ENCODE assay signal across 32 cellular contexts in genomic region chr5:76744632-76745031, GRCh38.
"Had no signal": no experiment of that assay in that cellular context is flagged by ENCODE, and none has a peak within 500 bp of the region (broad histone marks: within the 10 kb centered on the region; RNA-seq: fewer than 3 reads in every experiment).

No MANE protein-coding gene starts in this region.

- H3K27me3 Mint-ChIP-seq: dendritic cell treated with granulocyte-macrophage colony-stimulating factor and Interleukin-4, amounts not matched to agents 40 ng/mL and 50 ng/mL, for 4 days had no signal

- H3K36me3 ChIP-seq: adrenal gland, WERI-Rb-1 had no signal

- H3K4me1 ChIP-seq: adrenal gland, body of pancreas had no signal

- H3K4me3 Mint-ChIP-seq: activated B cell treated with CpG ODN at 0.5 μM for 24 hours; activated CD4-positive, alpha-beta memory T cell treated with anti-CD3 and anti-CD28 coated beads for 36 hours; activated CD8-positive, alpha-beta T cell treated with anti-CD3 and anti-CD28 coated beads, Interleukin-2, amount 10 ng/mL, durations not matched to agents 7 days and 5 days; activated naive CD4-positive, alpha-beta T cell treated with anti-CD3 and anti-CD28 coated beads, Interleukin-2, amount 50 U/mL, for 24 hours; activated naive CD8-positive, alpha-beta T cell treated with anti-CD3 and anti-CD28 coated beads for 36 hours; activated naive CD8-positive, alpha-beta T cell treated with anti-CD3 and anti-CD28 coated beads, Interleukin-2, amount 50 U/mL, for 24 hours; activated T-cell treated with anti-CD3 and anti-CD28 coated beads, Interleukin-2, amount 50 U/mL, for 4 hours; activated T-helper 17 cell treated with anti-CD3 and anti-CD28 coated beads, Interleukin-2, amount 50 U/mL, for 72 hours; dendritic cell treated with granulocyte-macrophage colony-stimulating factor and Interleukin-4, amounts not matched to agents 40 ng/mL and 50 ng/mL, for 4 days; endodermal cell; T-cell; T-helper 1 cell treated with Interleukin-12 subunit alpha and Interleukin-12 subunit beta and Interleukin-4 antibody, amounts not matched to agents 30 μg/mL and 1 μg/mL, for 36 hours had no signal

- H3K27ac ChIP-seq: adrenal gland, body of pancreas, coronary artery, dorsolateral prefrontal cortex, WERI-Rb-1 had no signal

- H3K27me3 ChIP-seq: adrenal gland, body of pancreas had no signal

- ATAC-seq: activated CD4-positive, CD25-positive, alpha-beta regulatory T cell treated with anti-CD3 and anti-CD28 coated beads, Interleukin-2, amount 50 U/mL, for 24 hours; activated CD8-positive, alpha-beta T cell treated with anti-CD3 and anti-CD28 coated beads, Interleukin-2, amount 10 ng/mL, durations not matched to agents 7 days and 5 days; activated naive CD8-positive, alpha-beta T cell treated with anti-CD3 and anti-CD28 coated beads, Interleukin-2, amount 50 U/mL, for 24 hours; activated T-cell treated with anti-CD3 and anti-CD28 coated beads, Interleukin-2, amount 50 U/mL, for 4 hours; activated T-helper 17 cell treated with anti-CD3 and anti-CD28 coated beads, Interleukin-2, amount 50 U/mL, for 72 hours; esophagus mucosa; T-cell had no signal

- H3K36me3 Mint-ChIP-seq: activated CD4-positive, alpha-beta memory T cell treated with anti-CD3 and anti-CD28 coated beads for 36 hours; activated naive CD4-positive, alpha-beta T cell treated with anti-CD3 and anti-CD28 coated beads, Interleukin-2, amount 50 U/mL, for 24 hours; activated naive CD8-positive, alpha-beta T cell treated with anti-CD3 and anti-CD28 coated beads for 36 hours; T-cell had no signal

- H3K27ac Mint-ChIP-seq: activated B cell treated with CpG ODN at 0.5 μM for 24 hours; activated CD4-positive, alpha-beta memory T cell treated with anti-CD3 and anti-CD28 coated beads for 36 hours; activated CD8-positive, alpha-beta T cell treated with anti-CD3 and anti-CD28 coated beads, Interleukin-2, amount 10 ng/mL, durations not matched to agents 7 days and 5 days; activated naive CD4-positive, alpha-beta T cell treated with anti-CD3 and anti-CD28 coated beads, Interleukin-2, amount 50 U/mL, for 24 hours; activated naive CD8-positive, alpha-beta T cell treated with anti-CD3 and anti-CD28 coated beads for 36 hours; activated naive CD8-positive, alpha-beta T cell treated with anti-CD3 and anti-CD28 coated beads, Interleukin-2, amount 50 U/mL, for 24 hours; activated T-helper 17 cell treated with anti-CD3 and anti-CD28 coated beads, Interleukin-2, amount 50 U/mL, for 72 hours; dendritic cell treated with granulocyte-macrophage colony-stimulating factor and Interleukin-4, amounts not matched to agents 40 ng/mL and 50 ng/mL, for 4 days; endodermal cell; T-cell; T-helper 1 cell treated with Interleukin-12 subunit alpha and Interleukin-12 subunit beta and Interleukin-4 antibody, amounts not matched to agents 30 μg/mL and 1 μg/mL, for 36 hours had no signal

- H3K4me3 ChIP-seq: adrenal gland, body of pancreas, coronary artery, dorsolateral prefrontal cortex had no signal

- DNase-seq: activated B cell treated with CpG ODN at 0.5 μM for 24 hours; activated CD4-positive, alpha-beta memory T cell treated with anti-CD3 and anti-CD28 coated beads for 36 hours; activated CD4-positive, alpha-beta T cell treated with anti-CD3 and anti-CD28 coated beads for 48 hours; activated CD4-positive, alpha-beta T cell treated with anti-CD3 and anti-CD28 coated beads, Interleukin-2, amount 50 U/mL, for 1 hour; activated effector memory CD4-positive, alpha-beta T cell treated with Interleukin-2 at 50 U/mL for 16 hours; activated gamma-delta T cell treated with Interleukin-2 at 50 U/mL for 16 hours; activated naive CD4-positive, alpha-beta T cell treated with Interleukin-2 at 50 U/mL for 16 hours; activated naive CD8-positive, alpha-beta T cell treated with anti-CD3 and anti-CD28 coated beads for 36 hours; activated naive CD8-positive, alpha-beta T cell treated with anti-CD3 and anti-CD28 coated beads, Interleukin-2, amount 50 U/mL, for 24 hours; activated T-cell treated with anti-CD3 and anti-CD28 coated beads, Interleukin-2, amount 50 U/mL, for 4 hours; adrenal gland; amygdala; aorta; body of pancreas; central memory CD4-positive, alpha-beta T cell; dorsolateral prefrontal cortex; effector memory CD4-positive, alpha-beta T cell; endodermal cell; foreskin fibroblast; head of caudate nucleus; SW 1271; T-cell; T1000; WERI-Rb-1 had no signal

- H3K9me3 Mint-ChIP-seq: activated B cell treated with CpG ODN at 0.5 μM for 24 hours; activated CD4-positive, alpha-beta memory T cell treated with anti-CD3 and anti-CD28 coated beads for 36 hours; activated naive CD4-positive, alpha-beta T cell treated with anti-CD3 and anti-CD28 coated beads, Interleukin-2, amount 50 U/mL, for 24 hours; activated naive CD8-positive, alpha-beta T cell treated with anti-CD3 and anti-CD28 coated beads for 36 hours; activated naive CD8-positive, alpha-beta T cell treated with anti-CD3 and anti-CD28 coated beads, Interleukin-2, amount 50 U/mL, for 24 hours; activated T-cell treated with anti-CD3 and anti-CD28 coated beads, Interleukin-2, amount 50 U/mL, for 4 hours; activated T-helper 17 cell treated with anti-CD3 and anti-CD28 coated beads, Interleukin-2, amount 50 U/mL, for 72 hours; dendritic cell treated with granulocyte-macrophage colony-stimulating factor and Interleukin-4, amounts not matched to agents 40 ng/mL and 50 ng/mL, for 4 days; endodermal cell; T-cell; T-helper 1 cell treated with Interleukin-12 subunit alpha and Interleukin-12 subunit beta and Interleukin-4 antibody, amounts not matched to agents 30 μg/mL and 1 μg/mL, for 36 hours had no signal

- H3K4me1 Mint-ChIP-seq: activated B cell treated with CpG ODN at 0.5 μM for 24 hours; activated T-helper 17 cell treated with anti-CD3 and anti-CD28 coated beads, Interleukin-2, amount 50 U/mL, for 72 hours; endodermal cell had no signal

- H3K9me3 ChIP-seq: adrenal gland, body of pancreas had no signal
